ENCODE assay signal across 1 cellular context in the genomic region with DNA sequence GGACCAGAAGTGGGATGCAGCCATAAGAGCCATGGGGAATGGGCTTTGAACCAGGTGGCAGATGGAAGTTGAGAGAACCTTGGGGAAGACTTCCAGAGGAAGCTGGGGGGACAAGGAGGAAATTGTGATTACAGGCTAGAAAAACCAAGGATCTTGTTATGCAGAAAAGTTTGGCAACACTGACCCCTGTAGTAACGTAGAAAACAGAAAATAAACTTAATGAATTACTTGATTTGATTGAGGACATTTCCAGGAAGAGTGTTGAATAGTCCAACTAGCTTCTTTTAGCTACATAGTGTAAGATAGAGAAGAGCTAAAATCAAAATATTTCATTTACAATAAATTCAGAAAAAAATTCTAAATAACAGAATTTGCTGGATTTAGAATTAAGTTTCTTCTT.
TF ChIP-seq lines count a peak whose summit lies in the region.

No MANE protein-coding gene starts in this region.

TF ChIP-seq in liver, 16 proteins besides CTCF, POLR2A, EP300 and RAD21 (continued from another document):
- TF ChIP-seq ZBTB33 (IDR thresholded peaks at IDR 0.05), result no peak
- no peak for TF ChIP-seq HNF4A (conservative IDR thresholded peaks at IDR 0.05)
